9 cellular contexts compared by ENCODE assay signal in the genomic region with DNA sequence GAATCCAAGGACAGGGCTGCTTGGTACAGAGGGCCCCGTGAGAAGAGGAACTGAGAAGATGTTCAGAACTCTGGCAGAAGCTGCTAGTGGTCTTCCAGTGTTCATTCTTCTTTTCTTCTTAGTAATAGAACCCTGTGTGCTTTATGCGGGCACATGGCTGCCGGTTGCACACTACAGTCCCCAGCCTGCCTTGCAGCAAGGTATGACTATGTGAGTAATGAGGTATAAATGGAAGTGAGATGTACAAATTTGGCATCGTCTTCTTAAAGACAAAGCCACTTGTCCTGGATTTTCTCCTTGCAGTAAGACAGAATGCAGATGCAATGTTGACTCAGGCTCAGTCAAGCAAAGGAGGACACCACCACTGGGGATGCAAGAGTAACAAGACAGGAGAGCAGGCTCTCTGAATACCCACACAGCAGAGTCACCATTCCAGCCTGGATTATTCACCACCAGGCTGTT. TPM values are rescaled to one million over a fixed set of nuclear protein-coding genes. Genes with fewer than 3 reads are reported as not detected.
A peak's percentile ranks its signal among the peaks of the same experiment; 100 is the strongest.
DNase-seq lines count a peak whose midpoint lies in the region; ATAC-seq and FAIRE-seq lines count a peak whose summit lies in the region.
"Had no signal": no experiment of that assay in that cellular context is flagged by ENCODE, and none has a peak within 500 bp of the region (broad histone marks: within the 10 kb centered on the region; RNA-seq: fewer than 3 reads in every experiment).

No MANE protein-coding gene starts in this region.

- ATAC-seq in GM18868 (IDR thresholded peaks at IDR 0.05; ENCODE audit: unreplicated experiment): peak; percentile 85
- ATAC-seq in HG02571 (IDR thresholded peaks at IDR 0.05; ENCODE audit: unreplicated experiment): peak; percentile 73
- ATAC-seq in HG03575 (IDR thresholded peaks at IDR 0.05; ENCODE audit: extremely low read depth, insufficient number of reproducible peaks, low FRiP score, unreplicated experiment): peak; percentile 74

- no peak for FAIRE-seq in frontal cortex (lab: Jason Lieb, UNC)

- DNase-seq in H4 (ENCODE audit: low spot score): no peak
- DNase-seq in frontal cortex (ENCODE audit: low spot score in 2 of 2): no peak
- DNase-seq in NCI-H146 (lab: John Stamatoyannopoulos, UW): no peak
- no peak for DNase-seq in DMS 273 (lab: John Stamatoyannopoulos, UW; ENCODE audit: unreplicated experiment)
- DNase-seq: SJCRH30 had no signal

- no peaks in the 10 kb centered on the region for H3K27me3 ChIP-seq in layer of hippocampus (ENCODE audit: control insufficient read depth, insufficient read depth, low read length)
- H3K27me3 ChIP-seq: SJCRH30 had no signal

- H3K27ac ChIP-seq in layer of hippocampus (ENCODE audit: low read depth, low read length): peak overlapping the region; percentile 93
- H3K27ac ChIP-seq: SJCRH30 had no signal

RNA-seq across cellular contexts. Expression of gene ATP1B1, which starts 15.0 kb away (rescaled TPM):
- 32.0 and 49.2 TPM in 2 replicates for total RNA-seq in H4 (2014; rRNA removed; shearing (Covaris generic))
- total RNA-seq in frontal cortex: 235 TPM
